In genomic region chr6:164887660-164888059, GRCh38 we compare ENCODE assay signal across 31 cellular contexts.
"Had no signal": no experiment of that assay in that cellular context is flagged by ENCODE, and none has a peak within 500 bp of the region (broad histone marks: within the 10 kb centered on the region; RNA-seq: fewer than 3 reads in every experiment).

No MANE protein-coding gene starts in this region.

- H3K36me3 ChIP-seq: adrenal gland, ascending aorta, brain microvascular endothelial cell, breast epithelium, cardiac muscle cell had no signal

- ATAC-seq: activated naive CD4-positive, alpha-beta T cell treated with anti-CD3 and anti-CD28 coated beads, Interleukin-2, amount 50 U/mL, for 72 hours; activated naive CD8-positive, alpha-beta T cell treated with anti-CD3 and anti-CD28 coated beads, Interleukin-2, amount 50 U/mL, for 24 hours; activated T-cell treated with anti-CD3 and anti-CD28 coated beads, Interleukin-2, amount 50 U/mL, for 4 hours; activated T-cell treated with anti-CD3 and anti-CD28 coated beads, Interleukin-2, amount 50 U/mL, for 72 hours; activated T-helper 17 cell treated with anti-CD3 and anti-CD28 coated beads, Interleukin-2, amount 50 U/mL, for 72 hours; body of pancreas had no signal

- H3K9me3 ChIP-seq: adrenal gland, ascending aorta, body of pancreas, breast epithelium had no signal

- H3K4me1 ChIP-seq: adrenal gland, ascending aorta, body of pancreas, breast epithelium had no signal

- H3K27me3 ChIP-seq: adrenal gland, ascending aorta, body of pancreas, brain microvascular endothelial cell, breast epithelium, cardiac muscle cell had no signal

- DNase-seq: activated effector memory CD4-positive, alpha-beta T cell treated with anti-CD3 and anti-CD28 coated beads, Interleukin-2, amount 50 U/mL, for 16 hours; activated effector memory CD4-positive, alpha-beta T cell treated with Interleukin-2 at 50 U/mL for 16 hours; activated gamma-delta T cell; activated gamma-delta T cell treated with Interleukin-2 at 50 U/mL for 16 hours; activated naive CD4-positive, alpha-beta T cell; activated naive CD4-positive, alpha-beta T cell treated with anti-CD3 and anti-CD28 coated beads for 36 hours; activated naive CD4-positive, alpha-beta T cell treated with anti-CD3 and anti-CD28 coated beads, Interleukin-2, amount 10 ng/mL, durations not matched to agents 7 days and 5 days; activated naive CD4-positive, alpha-beta T cell treated with anti-CD3 and anti-CD28 coated beads, Interleukin-2, amount 50 U/mL, for 16 hours; activated naive CD4-positive, alpha-beta T cell treated with Interleukin-2 at 50 U/mL for 16 hours; activated naive CD8-positive, alpha-beta T cell treated with anti-CD3 and anti-CD28 coated beads for 36 hours; activated naive CD8-positive, alpha-beta T cell treated with anti-CD3 and anti-CD28 coated beads, Interleukin-2, amount 10 ng/mL, durations not matched to agents 7 days and 5 days; activated naive CD8-positive, alpha-beta T cell treated with anti-CD3 and anti-CD28 coated beads, Interleukin-2, amount 50 U/mL, for 24 hours; activated T-cell treated with anti-CD3 and anti-CD28 coated beads, Interleukin-2, amount 50 U/mL, for 24 hours; activated T-cell treated with anti-CD3 and anti-CD28 coated beads, Interleukin-2, amount 50 U/mL, for 4 hours; activated T-cell treated with anti-CD3 and anti-CD28 coated beads, Interleukin-2, amount 50 U/mL, for 48 hours; activated T-cell treated with anti-CD3 and anti-CD28 coated beads, Interleukin-2, amount 50 U/mL, for 72 hours; adrenal gland; amniotic stem cell; amygdala; anterior cingulate cortex; aorta; body of pancreas; brain microvascular endothelial cell; caudate nucleus; central memory CD4-positive, alpha-beta T cell; cerebellar nuclear complex had no signal

- H3K27ac ChIP-seq: adrenal gland, ascending aorta, body of pancreas, brain microvascular endothelial cell, breast epithelium, cardiac muscle cell had no signal

- H3K4me3 ChIP-seq: adrenal gland, ascending aorta, body of pancreas, breast epithelium, cardiac muscle cell had no signal
